19 cellular contexts compared by ENCODE assay signal in genomic region chr17:71444011-71444574, GRCh38.
"Had no signal": no experiment of that assay in that cellular context is flagged by ENCODE, and none has a peak within 500 bp of the region (broad histone marks: within the 10 kb centered on the region; RNA-seq: fewer than 3 reads in every experiment).

No MANE protein-coding gene starts in this region.

- DNase-seq: activated CD8-positive, alpha-beta memory T cell treated with anti-CD3 and anti-CD28 coated beads for 24 hours; activated CD8-positive, alpha-beta memory T cell treated with anti-CD3 and anti-CD28 coated beads, Interleukin-2, amount 50 U/mL, for 4 hours; activated naive CD8-positive, alpha-beta T cell treated with anti-CD3 and anti-CD28 coated beads for 36 hours; activated T-cell treated with anti-CD3 and anti-CD28 coated beads, Interleukin-2, amount 50 U/mL, for 24 hours; effector memory CD4-positive, alpha-beta T cell; glutamatergic neuron; immature natural killer cell; kidney glomerular epithelial cell; left ventricle myocardium inferior; midbrain; natural killer cell; stimulated activated CD4-positive, alpha-beta T cell treated with anti-CD3 and anti-CD28 coated beads, Interleukin-15, amount 100 ng/mL, for 24 hours; stimulated activated naive B cell treated with anti-CD40 and anti-IgM and Interleukin-4, amounts not matched to agents 10 μg/mL and 1 μg/mL and 100 μg/mL, for 72 hours; testis; trophoblast cell had no signal

- H3K4me3 ChIP-seq: breast epithelium, hepatocyte, left ventricle myocardium inferior, smooth muscle cell, testis, vagina had no signal

- H3K27me3 ChIP-seq: breast epithelium, hepatocyte, testis, vagina had no signal

- H3K36me3 ChIP-seq: breast epithelium, left ventricle myocardium inferior, vagina had no signal

- H3K9me3 ChIP-seq: breast epithelium, left ventricle myocardium inferior, testis, vagina had no signal
